Comparison of ENCODE assay signal across 23 cellular contexts in genomic region chr6:12977206-12977605, GRCh38.
"Had no signal": no experiment of that assay in that cellular context is flagged by ENCODE, and none has a peak within 500 bp of the region (broad histone marks: within the 10 kb centered on the region; RNA-seq: fewer than 3 reads in every experiment).

No MANE protein-coding gene starts in this region.

- H3K27ac ChIP-seq: coronary artery, esophagus muscularis mucosa, foreskin keratinocyte, gastroesophageal sphincter, heart left ventricle, hepatocyte, lower lobe of right lung had no signal

- H3K4me3 ChIP-seq: coronary artery, dorsolateral prefrontal cortex, esophagus muscularis mucosa, gastroesophageal sphincter, heart left ventricle, hepatocyte, left ventricle myocardium inferior, lower lobe of right lung, mucosa of descending colon had no signal

- H3K4me3 Mint-ChIP-seq: immature natural killer cell, mesothelial cell of epicardium had no signal

- H3K27me3 ChIP-seq: dorsolateral prefrontal cortex, esophagus muscularis mucosa, foreskin keratinocyte, gastroesophageal sphincter, heart left ventricle, hepatocyte had no signal

- H3K9me3 ChIP-seq: gastroesophageal sphincter, lower lobe of right lung, mucosa of descending colon had no signal

- DNase-seq: dermis blood vessel endothelial cell; dorsolateral prefrontal cortex; effector CD4-positive, alpha-beta T cell; effector memory CD4-positive, alpha-beta T cell; foreskin keratinocyte; heart left ventricle; hypothalamus; immature natural killer cell; islet precursor cell; kidney; kidney glomerular epithelial cell; left colon; left ventricle myocardium inferior; lower lobe of right lung; mesenchymal stem cell; mucosa of descending colon; naive B cell had no signal

- H3K4me1 ChIP-seq: esophagus muscularis mucosa, foreskin keratinocyte, gastroesophageal sphincter had no signal

- H3K9me3 Mint-ChIP-seq: immature natural killer cell had no signal

- H3K27ac Mint-ChIP-seq: immature natural killer cell, mesothelial cell of epicardium had no signal

- H2AFZ ChIP-seq: hepatocyte had no signal

- ATAC-seq: foreskin keratinocyte, gastroesophageal sphincter, left colon, left lobe of liver, lower lobe of right lung, mucosa of descending colon had no signal

- H3K4me2 ChIP-seq: hepatocyte had no signal

- H3K36me3 Mint-ChIP-seq: immature natural killer cell, mesothelial cell of epicardium had no signal

- H3K4me1 Mint-ChIP-seq: immature natural killer cell, naive B cell had no signal

- H3K79me2 ChIP-seq: hepatocyte had no signal

- H3K36me3 ChIP-seq: esophagus muscularis mucosa, gastroesophageal sphincter, heart left ventricle, left ventricle myocardium inferior, lower lobe of right lung had no signal
